Comparison of ENCODE assay signal across 10 cellular contexts in genomic region chr20:64131406-64131805, GRCh38. TPM values are rescaled to one million over a fixed set of nuclear protein-coding genes. Genes with fewer than 3 reads are reported as not detected.
DNase-seq lines count a peak whose midpoint lies in the region; ATAC-seq and FAIRE-seq lines count a peak whose summit lies in the region.
"Had no signal": no experiment of that assay in that cellular context is flagged by ENCODE, and none has a peak within 500 bp of the region (broad histone marks: within the 10 kb centered on the region; RNA-seq: fewer than 3 reads in every experiment).

No MANE protein-coding gene starts in this region.

- H3K27me3 ChIP-seq in right cardiac atrium (ENCODE audit: control insufficient read depth, insufficient read depth), result no peaks in the 10 kb centered on the region

- ATAC-seq in right cardiac atrium (peak; percentile 36 to 50), GM21367 (IDR thresholded peaks at IDR 0.05; ENCODE audit: unreplicated experiment) (no peak)

- intact Hi-C loops in right cardiac atrium (cut with DNase I), result no loop called here

- H3K4me1 ChIP-seq in right cardiac atrium (ENCODE audit: control insufficient read depth, insufficient read depth, low read length), result no peaks in the 10 kb centered on the region
- H3K4me1 ChIP-seq: HAP-1 had no signal

- no peak for FAIRE-seq in urothelium cell line (lab: Jason Lieb, UNC)

- in situ Hi-C loops in SK-MEL-5 (cut with HindIII; ENCODE audit: low pct_unique_long_range_greater_than_20kb, low sequenced_read_pairs), result no loop called here

- DNase-seq in COLO829 (ENCODE audit: low spot score), result peak; percentile 69
- DNase-seq in H4 (ENCODE audit: low spot score), result peak; percentile 29
- peak; percentile 86 for DNase-seq in SK-MEL-5 (ENCODE audit: low read depth, low spot score)
- DNase-seq in right cardiac atrium, result peak in 2 of 3 donors; percentile 16 to 35
- DNase-seq in hippocampal formation (lab: John Stamatoyannopoulos, UW), result no peak
- no peak for DNase-seq in urothelium cell line (ENCODE audit: low spot score)
- DNase-seq in activated CD4-positive, alpha-beta T cell treated with anti-CD3 and anti-CD28 coated beads, Interleukin-2, amount 50 U/mL, for 48 hours, result no peak
- DNase-seq: activated CD4-positive, CD25-positive, alpha-beta regulatory T cell had no signal

- H3K27ac ChIP-seq in right cardiac atrium (ENCODE audit: low read length), result no peak overlapping the region

- no peaks in the 10 kb centered on the region for H3K9me3 ChIP-seq in right cardiac atrium (ENCODE audit: control insufficient read depth, low read length)

- H3K4me3 ChIP-seq in right cardiac atrium (ENCODE audit: low read length), result no peak overlapping the region
- H3K4me3 ChIP-seq: HAP-1 had no signal

- 81% methylated on average over 4 of the region's 4 CpGs for WGBS in right cardiac atrium

RNA-seq across cellular contexts. Expression of gene NPBWR2, which starts 24.0 kb away (rescaled TPM):
- not detected in 2 replicates for total RNA-seq in H4 (2014; rRNA removed; shearing (Covaris generic))
- total RNA-seq in SK-MEL-5 (2014; rRNA removed; shearing (Covaris generic)), result not detected in 2 replicates
- polyA plus RNA-seq in SK-MEL-5 (2015; cell fraction: cytosol; rRNA removed), result not detected in 2 replicates
- polyA plus RNA-seq in SK-MEL-5 (2015; cell fraction: nucleus; rRNA removed), result not detected in 2 replicates
- not detected for total RNA-seq in right cardiac atrium
- not detected for polyA plus RNA-seq in right cardiac atrium

RNA-seq across cellular contexts. Expression of gene MYT1, which starts 32.8 kb away (rescaled TPM):
- total RNA-seq in H4 (2014; rRNA removed; shearing (Covaris generic)), result 0.27 and 1.5 TPM in 2 replicates
- total RNA-seq in SK-MEL-5 (2014; rRNA removed; shearing (Covaris generic)), result 0.29 and 1.8 TPM in 2 replicates
- 0.20 and 0.33 TPM in 2 replicates for polyA plus RNA-seq in SK-MEL-5 (2015; cell fraction: cytosol; rRNA removed)
- 0.09 and 0.89 TPM in 2 replicates for polyA plus RNA-seq in SK-MEL-5 (2015; cell fraction: nucleus; rRNA removed)
- total RNA-seq in right cardiac atrium, result 1 to 10 TPM in 3 of 4 donors, under 1 TPM in 1; 0.31 to 1.5 (median 1.3) TPM
- polyA plus RNA-seq in right cardiac atrium, result 0.57 TPM

RNA-seq across cellular contexts. Expression of gene LKAAEAR1, which starts 47.2 kb away (rescaled TPM):
- 0.60 TPM in 1 of 2 replicates, not detected in the other for total RNA-seq in H4 (2014; rRNA removed; shearing (Covaris generic))
- 1.1 TPM in 1 of 2 replicates, not detected in the other for total RNA-seq in SK-MEL-5 (2014; rRNA removed; shearing (Covaris generic))
- 0.60 TPM in 1 of 2 replicates, not detected in the other for polyA plus RNA-seq in SK-MEL-5 (2015; cell fraction: cytosol; rRNA removed)
- not detected in 2 replicates for polyA plus RNA-seq in SK-MEL-5 (2015; cell fraction: nucleus; rRNA removed)
- total RNA-seq in right cardiac atrium, result under 1 TPM in 3 of 4 donors, not detected in 1; 0.29 to 0.65 (median 0.50) TPM
- polyA plus RNA-seq in right cardiac atrium, result 0.41 TPM

RNA-seq across cellular contexts. Expression of gene OPRL1, which starts 51.5 kb away (rescaled TPM):
- 0.23 and 0.97 TPM in 2 replicates for total RNA-seq in H4 (2014; rRNA removed; shearing (Covaris generic))
- 2.1 and 3.2 TPM in 2 replicates for total RNA-seq in SK-MEL-5 (2014; rRNA removed; shearing (Covaris generic))
- polyA plus RNA-seq in SK-MEL-5 (2015; cell fraction: cytosol; rRNA removed), result 3.1 and 3.3 TPM in 2 replicates
- 2.1 and 2.5 TPM in 2 replicates for polyA plus RNA-seq in SK-MEL-5 (2015; cell fraction: nucleus; rRNA removed)
- total RNA-seq in right cardiac atrium, result 1 to 10 TPM in 2 of 4 donors, under 1 TPM in 2; 0.50 to 1.3 (median 1.1) TPM
- polyA plus RNA-seq in right cardiac atrium, result 0.81 TPM

RNA-seq across cellular contexts. Expression of gene RGS19, which starts 52.1 kb away (rescaled TPM):
- 18.5 and 19.8 TPM in 2 replicates for total RNA-seq in H4 (2014; rRNA removed; shearing (Covaris generic))
- total RNA-seq in SK-MEL-5 (2014; rRNA removed; shearing (Covaris generic)), result 28.7 and 31.4 TPM in 2 replicates
- polyA plus RNA-seq in SK-MEL-5 (2015; cell fraction: cytosol; rRNA removed), result 35.8 and 36.3 TPM in 2 replicates
- 15.2 and 15.8 TPM in 2 replicates for polyA plus RNA-seq in SK-MEL-5 (2015; cell fraction: nucleus; rRNA removed)
- total RNA-seq in right cardiac atrium, result 1 to 10 TPM; 6.3 to 9.1 (median 8.3) TPM
- 5.8 TPM for polyA plus RNA-seq in right cardiac atrium

Comparison
In these comparisons a context has a peak if more than half of its experiments do, and no peak if none do; other contexts are left out.
1. DNase-seq: peak in COLO829 (single experiment), H4 (single experiment), SK-MEL-5 (single experiment) and right cardiac atrium (2 of 3); none in hippocampal formation (0 of 2), urothelium cell line (single experiment) and activated CD4-positive, alpha-beta T cell treated with anti-CD3 and anti-CD28 coated beads, Interleukin-2, amount 50 U/mL, for 48 hours (0 of 2).